In the genomic region with DNA sequence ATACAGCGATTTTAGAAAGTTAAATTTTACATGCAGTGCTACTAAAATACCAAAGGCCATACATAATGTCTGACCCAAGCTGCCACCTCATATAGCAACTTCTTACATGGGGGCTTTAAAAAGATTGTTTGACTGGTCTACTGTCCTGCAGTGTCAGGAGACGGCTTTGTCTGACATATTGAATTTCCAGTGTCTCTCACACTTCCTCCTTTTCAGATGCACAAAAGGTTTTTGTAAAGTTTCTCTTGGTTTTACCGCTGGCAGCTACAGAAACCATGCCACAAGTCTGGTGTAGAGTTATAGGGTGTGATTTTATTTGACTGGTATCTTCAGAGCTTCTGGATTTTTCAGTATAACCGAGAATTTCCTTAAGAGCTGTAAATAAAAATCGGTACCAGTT, we compare ENCODE assay signal across 8 cellular contexts. TPM values are rescaled to one million over a fixed set of nuclear protein-coding genes. Genes with fewer than 3 reads are reported as not detected.
DNase-seq lines count a peak whose midpoint lies in the region; ATAC-seq and TF ChIP-seq lines count a peak whose summit lies in the region.

No MANE protein-coding gene starts in this region.

- 32 to 54% methylated on average over 2 to 5 of the region's 5 CpGs for WGBS in endodermal cell (ENCODE audit: insufficient coverage in 1 of 2, insufficient read length in 1 of 2), 2 experiments

- CTCF ChIA-PET in Calu3 (lab: Charles Lee), result interaction anchor here (0.6 to 3.1 kb wide), 6 partner anchors 26 to 1078 kb away, joined by 3 to 13 read pairs (median 5); no protein-coding TSS in a partner anchor

- intact Hi-C loops in Calu3 (cut with micrococcal nuclease; ENCODE audit: unreplicated experiment), result loop anchor here (1.0 to 5.0 kb wide), 4 partner anchors 27 to 127 kb away; no protein-coding TSS in a partner anchor

- no peaks in the 10 kb centered on the region for H3K27me3 Mint-ChIP-seq in Calu3 (ENCODE audit: unreplicated experiment)
- H3K27me3 Mint-ChIP-seq in endodermal cell (ENCODE audit: insufficient read depth), result peaks cover 73% of the 10 kb centered on the region
- H3K27me3 Mint-ChIP-seq in progenitor cell of endocrine pancreas, result no peaks in the 10 kb centered on the region

- H3K36me3 ChIP-seq in endodermal cell (ENCODE audit: control insufficient read depth, insufficient read depth, low read length), result no peaks in the 10 kb centered on the region

- H3K9me3 Mint-ChIP-seq in Calu3 (ENCODE audit: low read depth, unreplicated experiment), result no peaks in the 10 kb centered on the region
- no peaks in the 10 kb centered on the region for H3K9me3 Mint-ChIP-seq in endodermal cell
- H3K9me3 Mint-ChIP-seq in progenitor cell of endocrine pancreas (ENCODE audit: low read depth), result no peaks in the 10 kb centered on the region

- peak overlapping the region; percentile 85 for H3K27ac ChIP-seq in endodermal cell (ENCODE audit: low read depth, low read length)

- H3K4me3 Mint-ChIP-seq in Calu3 (ENCODE audit: low read depth, unreplicated experiment), result peak overlapping the region; percentile 95
- H3K4me3 Mint-ChIP-seq in endodermal cell, result peak overlapping the region; percentile 61
- H3K4me3 Mint-ChIP-seq in progenitor cell of endocrine pancreas (ENCODE audit: low read depth), result peak overlapping the region; percentile 74

- ATAC-seq in GM19035 (IDR thresholded peaks at IDR 0.05; ENCODE audit: unreplicated experiment) (no peak), GM21526 (IDR thresholded peaks at IDR 0.05; ENCODE audit: low FRiP score, unreplicated experiment) (no peak), GM21825 (IDR thresholded peaks at IDR 0.05; ENCODE audit: unreplicated experiment) (no peak)

- no peaks in the 10 kb centered on the region for H3K9me3 ChIP-seq in endodermal cell (ENCODE audit: control insufficient read depth, low read length)

- peaks cover 46% of the 10 kb centered on the region for H3K27me3 ChIP-seq in endodermal cell (ENCODE audit: control insufficient read depth, insufficient read depth, low read length, poor library complexity, severe bottlenecking)

- no peak for TF ChIP-seq CTCF in Calu3 (IDR thresholded peaks at IDR 0.05; ENCODE audit: unreplicated experiment)
- no peak for TF ChIP-seq CTCF in endodermal cell (conservative IDR thresholded peaks at IDR 0.05)
- no peak for TF ChIP-seq CTCF in progenitor cell of endocrine pancreas (IDR thresholded peaks at IDR 0.05; ENCODE audit: unreplicated experiment)

- peaks cover 43% of the 10 kb centered on the region for H3K4me1 Mint-ChIP-seq in Calu3 (ENCODE audit: low read depth, unreplicated experiment)
- H3K4me1 Mint-ChIP-seq in endodermal cell, result peaks cover 12% of the 10 kb centered on the region
- H3K4me1 Mint-ChIP-seq in progenitor cell of endocrine pancreas (ENCODE audit: low read depth), result peaks cover 48% of the 10 kb centered on the region

- H3K9ac ChIP-seq in endodermal cell (ENCODE audit: extremely low read depth, low read length, poor library complexity, severe bottlenecking), result peak overlapping the region; percentile 38

- peak overlapping the region; percentile 84 for H3K4me3 ChIP-seq in endodermal cell (ENCODE audit: low read length)

- H3K36me3 Mint-ChIP-seq in Calu3 (ENCODE audit: insufficient read depth, unreplicated experiment), result peaks cover 44% of the 10 kb centered on the region
- no peaks in the 10 kb centered on the region for H3K36me3 Mint-ChIP-seq in endodermal cell (ENCODE audit: low read depth)
- H3K36me3 Mint-ChIP-seq in progenitor cell of endocrine pancreas (ENCODE audit: insufficient read depth), result peaks cover 2% of the 10 kb centered on the region

- DNase-seq in Calu3 (no peak), NOMO-1 treated with dmso at 0.1 percent for 144 hours (lab: John Stamatoyannopoulos, UW; ENCODE audit: unreplicated experiment) (peak; percentile 16), endodermal cell (no peak), progenitor cell of endocrine pancreas (ENCODE audit: low spot score, unreplicated experiment) (no peak), HPDE6-E6E7 (ENCODE audit: extremely low spot score) (no peak)

- no peaks in the 10 kb centered on the region for H3K4me1 ChIP-seq in endodermal cell (ENCODE audit: control insufficient read depth, insufficient read depth, low read length)

- BruUV-seq in Calu3 (replicated peaks; lab: Mats Ljungman, UMichigan), result TSS peak; percentile 73

- H3K27ac Mint-ChIP-seq in Calu3 (ENCODE audit: unreplicated experiment) (peak overlapping the region; percentile 71), endodermal cell (no peak overlapping the region), progenitor cell of endocrine pancreas (peak overlapping the region; percentile 89)

RNA-seq across cellular contexts. Expression of gene ASAP2, which starts 1.1 kb away (rescaled TPM):
- total RNA-seq in Calu3 (2022), result 75.1 and 78.6 TPM in 2 replicates
- total RNA-seq in endodermal cell, result 10 to 100 TPM; 11.8 to 20.4 TPM
- 45.7 TPM for polyA plus RNA-seq in endodermal cell (2013, experiment 1 of 2)
- polyA plus RNA-seq in endodermal cell (2013, experiment 2 of 2), result 45.8 TPM
- total RNA-seq in progenitor cell of endocrine pancreas, result 65.4 and 69.3 TPM in 2 replicates
